ENCODE assay signal across 16 cellular contexts in genomic region chr2:151670346-151670745, GRCh38.
DNase-seq lines count a peak whose midpoint lies in the region; ATAC-seq lines count a peak whose summit lies in the region.
"Had no signal": no experiment of that assay in that cellular context is flagged by ENCODE, and none has a peak within 500 bp of the region (broad histone marks: within the 10 kb centered on the region; RNA-seq: fewer than 3 reads in every experiment).

No MANE protein-coding gene starts in this region.

- peak overlapping the region; percentile 59 for H3K4me3 Mint-ChIP-seq in activated T-helper 17 cell treated with anti-CD3 and anti-CD28 coated beads, Interleukin-2, amount 50 U/mL, for 72 hours
- H3K4me3 Mint-ChIP-seq: T-helper 17 cell had no signal

- H3K27ac Mint-ChIP-seq in activated T-helper 17 cell treated with anti-CD3 and anti-CD28 coated beads, Interleukin-2, amount 50 U/mL, for 72 hours: peak overlapping the region; percentile 88
- H3K27ac Mint-ChIP-seq: T-helper 17 cell had no signal

- no peaks in the 10 kb centered on the region for H3K9me3 Mint-ChIP-seq in activated T-helper 17 cell treated with anti-CD3 and anti-CD28 coated beads, Interleukin-2, amount 50 U/mL, for 72 hours

- ATAC-seq in HG02759 (IDR thresholded peaks at IDR 0.05; ENCODE audit: unreplicated experiment): peak; percentile 77
- ATAC-seq in activated T-helper 17 cell treated with anti-CD3 and anti-CD28 coated beads, Interleukin-2, amount 50 U/mL, for 72 hours (replicated peaks): peak; percentile 97
- ATAC-seq: right lobe of liver, T-helper 17 cell had no signal

- H3K27me3 Mint-ChIP-seq in activated T-helper 17 cell treated with anti-CD3 and anti-CD28 coated beads, Interleukin-2, amount 50 U/mL, for 72 hours: no peaks in the 10 kb centered on the region

- H3K4me1 Mint-ChIP-seq in activated T-helper 17 cell treated with anti-CD3 and anti-CD28 coated beads, Interleukin-2, amount 50 U/mL, for 72 hours: peaks cover 11% of the 10 kb centered on the region

- H3K36me3 Mint-ChIP-seq in activated T-helper 17 cell treated with anti-CD3 and anti-CD28 coated beads, Interleukin-2, amount 50 U/mL, for 72 hours (ENCODE audit: low read depth): no peaks in the 10 kb centered on the region

- DNase-seq in stimulated activated CD4-positive, alpha-beta T cell treated with anti-CD3 and anti-CD28 coated beads, Interleukin-1b, Interleukin-23, amount 100 ng/mL, for 48 hours: peak; percentile 3
- DNase-seq in stimulated activated CD4-positive, alpha-beta T cell treated with anti-CD3 and anti-CD28 coated beads, Interleukin-15, amount 100 ng/mL, for 24 hours: no peak
- peak; percentile 11 for DNase-seq in superior temporal gyrus (ENCODE audit: extremely low spot score)
- no peak for DNase-seq in germinal center (ENCODE audit: low spot score)
- no peak for DNase-seq in NCI-H748 treated with DMSO at 0.1 percent for 48 hours (lab: John Stamatoyannopoulos, UW)
- no peak for DNase-seq in activated naive CD4-positive, alpha-beta T cell (lab: John Stamatoyannopoulos, UW)
- DNase-seq: Calu3; effector CD4-positive, alpha-beta T cell; left cardiac atrium; NCI-H1694; NCI-H446 treated with DMSO at 0.1 percent for 48 hours; right lobe of liver; T-helper 17 cell; testis had no signal

Comparison
In these comparisons a context has a peak if more than half of its experiments do, and no peak if none do; other contexts are left out.
1. DNase-seq: peak in stimulated activated CD4-positive, alpha-beta T cell treated with anti-CD3 and anti-CD28 coated beads, Interleukin-1b, Interleukin-23, amount 100 ng/mL, for 48 hours (single experiment) and superior temporal gyrus (single experiment); none in stimulated activated CD4-positive, alpha-beta T cell treated with anti-CD3 and anti-CD28 coated beads, Interleukin-15, amount 100 ng/mL, for 24 hours (single experiment), germinal center (single experiment), NCI-H748 treated with DMSO at 0.1 percent for 48 hours (single experiment) and activated naive CD4-positive, alpha-beta T cell (0 of 4).